Comparison of ENCODE assay signal across 9 cellular contexts in genomic region chr19:12034610-12035009, GRCh38. TPM values are rescaled to one million over a fixed set of nuclear protein-coding genes. Genes with fewer than 3 reads are reported as not detected.
DNase-seq lines count a peak whose midpoint lies in the region; ATAC-seq and TF ChIP-seq lines count a peak whose summit lies in the region.
"Had no signal": no experiment of that assay in that cellular context is flagged by ENCODE, and none has a peak within 500 bp of the region (broad histone marks: within the 10 kb centered on the region; RNA-seq: fewer than 3 reads in every experiment).

No MANE protein-coding gene starts in this region.

- H3K4me1 ChIP-seq in heart right ventricle (peaks cover 0 to 20% (median 8%) of the 10 kb centered on the region in 9 donors), mammary epithelial cell (ENCODE audit: insufficient read depth, low read length) (peaks cover 6% of the 10 kb centered on the region), vagina (peaks cover 30% of the 10 kb centered on the region)

- no peaks in the 10 kb centered on the region for H4K20me1 ChIP-seq in mammary epithelial cell (ENCODE audit: insufficient read depth, low read length)

- H3K36me3 ChIP-seq in heart right ventricle, result peaks cover 0 to 4% (median 0%) of the 10 kb centered on the region in 9 donors
- no peaks in the 10 kb centered on the region for H3K36me3 ChIP-seq in mammary epithelial cell (ENCODE audit: insufficient read depth, low read length)
- H3K36me3 ChIP-seq in vagina, result peaks cover 0 to 3% of the 10 kb centered on the region in 2 donors

- no peaks in the 10 kb centered on the region for H3K79me2 ChIP-seq in mammary epithelial cell (ENCODE audit: insufficient read depth, low read length)

- CTCF ChIA-PET in mammary epithelial cell (lab: Charles Lee; ENCODE audit: low non-redundant PET), result no interaction called here

- DNase-seq in heart right ventricle, result no peak
- DNase-seq in Right ventricle myocardium superior, result no peak
- DNase-seq in mammary epithelial cell, result no peak
- DNase-seq in mesenteric fat pad (ENCODE audit: low spot score), result peak; percentile 26
- no peak for DNase-seq in vagina (ENCODE audit: extremely low spot score in 2 of 2)
- DNase-seq in stimulated activated CD4-positive, alpha-beta T cell treated with anti-CD3 and anti-CD28 coated beads, Interleukin-12 subunit alpha, Interleukin-12 subunit beta, amount 100 ng/mL, for 4 hours, result no peak
- DNase-seq: activated gamma-delta T cell had no signal

- H3K4me3 ChIP-seq in heart right ventricle (peak overlapping the region in 9 of 10 donors; percentile 74 to 97 (median 89)), mammary epithelial cell (replicated peaks in 1 of 3; ENCODE audit: insufficient read depth in 1 of 3, low read depth in 2 of 3, low read length in 3 of 3) (peak overlapping the region in 2 of 3 experiments; percentile 53 to 76), vagina (peak overlapping the region; percentile 83 to 96)

- in situ Hi-C loops in mammary epithelial cell (cut with MboI; ENCODE audit: low sequenced_read_pairs in 2 of 2), result no loop called here

- no peak overlapping the region for H3K4me2 ChIP-seq in mammary epithelial cell (ENCODE audit: insufficient read depth, low read depth, low read length)

- no peak for TF ChIP-seq CTCF in heart right ventricle (IDR thresholded peaks at IDR 0.05)
- TF ChIP-seq CTCF in mammary epithelial cell (conservative IDR thresholded peaks at IDR 0.05 in 1 of 2, IDR thresholded peaks at IDR 0.05 in 1 of 2; ENCODE audit: extremely low read depth in 1 of 2, insufficient read depth in 1 of 2, low read depth in 1 of 2, low read length in 2 of 2), result no peak
- TF ChIP-seq CTCF in vagina (IDR thresholded peaks at IDR 0.05), result no peak

- no peaks in the 10 kb centered on the region for H3K27me3 ChIP-seq in heart right ventricle
- no peaks in the 10 kb centered on the region for H3K27me3 ChIP-seq in mammary epithelial cell (ENCODE audit: insufficient read depth, low read length)
- no peaks in the 10 kb centered on the region for H3K27me3 ChIP-seq in vagina

- H3K9me3 ChIP-seq in heart right ventricle (peaks cover 0 to 9% (median 0%) of the 10 kb centered on the region in 11 donors), mammary epithelial cell (replicated peaks; ENCODE audit: insufficient read depth, low read length) (peaks cover 14% of the 10 kb centered on the region), vagina (no peaks in the 10 kb centered on the region)

- peak overlapping the region; percentile 3 for H2AFZ ChIP-seq in mammary epithelial cell (ENCODE audit: low read depth, low read length)

- H3K9ac ChIP-seq in mammary epithelial cell (ENCODE audit: insufficient read depth, low read length), result no peak overlapping the region

- intact Hi-C loops in heart right ventricle (cut with DNase I), result loop anchor here in 1 of 10 donors (2.0 kb wide), 2 partner anchors 18 to 46 kb away; partner anchors contain the start of gene ZNF878
- intact Hi-C loops in Right ventricle myocardium superior (cut with DNase I), result no loop called here
- intact Hi-C loops in mammary epithelial cell (cut with micrococcal nuclease), result loop anchor here (1.0 to 2.0 kb wide), 2 partner anchors 46 to 111 kb away; no protein-coding TSS in a partner anchor
- intact Hi-C loops in vagina (cut with DNase I), result no loop called here

- TF ChIP-seq POLR2A in vagina (IDR thresholded peaks at IDR 0.05), result no peak

- ATAC-seq in heart right ventricle, result no peak
- ATAC-seq in Right ventricle myocardium superior (ENCODE audit: poor library complexity), result no peak
- no peak for ATAC-seq in GM19455 (IDR thresholded peaks at IDR 0.05; ENCODE audit: unreplicated experiment)
- no peak for ATAC-seq in GM21423 (IDR thresholded peaks at IDR 0.05; ENCODE audit: unreplicated experiment)

- dilution Hi-C loops in mammary epithelial cell (cut with HindIII; ENCODE audit: low sequenced_read_pairs), result no loop called here

- H3K27ac ChIP-seq in heart right ventricle (peak overlapping the region in 6 of 10 donors; percentile 83 to 92 (median 88)), mammary epithelial cell (ENCODE audit: insufficient read depth, low read depth, low read length) (no peak overlapping the region), vagina (peak overlapping the region; percentile 86)

- 24 to 36% methylated on average over 7 of the region's 7 CpGs for WGBS in heart right ventricle, 2 donors
- 7% methylated on average over 7 of the region's 7 CpGs for WGBS in mammary epithelial cell (ENCODE audit: low coverage, missing lambda C conversion rate)

- BruUV-seq in mammary epithelial cell (replicated peaks; lab: Mats Ljungman, UMichigan), result no TSS peak

RNA-seq across cellular contexts. Expression of gene ZNF433, which starts 0.9 kb away (rescaled TPM):
- total RNA-seq in heart right ventricle (1 to 10 TPM; 2.9 to 6.6 (median 4.1) TPM), Right ventricle myocardium superior (3.8 TPM), mammary epithelial cell (1 to 10 TPM; 2.7 to 4.5 TPM), mesenteric fat pad (3.5 TPM), vagina (3.7 TPM)
- polyA plus RNA-seq in heart right ventricle (1 to 10 TPM; 2.4 to 9.3 TPM), mammary epithelial cell (0.46 TPM)
- polyA minus RNA-seq in mammary epithelial cell, result 2.5 TPM

RNA-seq across cellular contexts. Expression of gene ZNF878, which starts 18.2 kb away (rescaled TPM):
- under 1 TPM in 6 of 10 donors, not detected in 4; 0.21 to 0.48 (median 0.34) TPM for total RNA-seq in heart right ventricle
- polyA plus RNA-seq in heart right ventricle, result under 1 TPM; 0.13 to 0.51 TPM
- 0.22 TPM for total RNA-seq in Right ventricle myocardium superior
- under 1 TPM; 0.17 to 0.24 TPM for total RNA-seq in mammary epithelial cell
- 0.05 TPM for polyA plus RNA-seq in mammary epithelial cell
- polyA minus RNA-seq in mammary epithelial cell, result 4.1 TPM
- total RNA-seq in mesenteric fat pad, result not detected
- 0.49 TPM for total RNA-seq in vagina

RNA-seq across cellular contexts. Expression of gene ZNF844, which starts 29.9 kb away (rescaled TPM):
- total RNA-seq in heart right ventricle, result 10 to 100 TPM; 11.4 to 22.5 (median 17.8) TPM
- 1 to 10 TPM; 2.3 to 6.1 TPM for polyA plus RNA-seq in heart right ventricle
- total RNA-seq in Right ventricle myocardium superior, result 12.4 TPM
- 1 to 10 TPM; 1.0 to 4.2 TPM for total RNA-seq in mammary epithelial cell
- 0.06 TPM for polyA plus RNA-seq in mammary epithelial cell
- polyA minus RNA-seq in mammary epithelial cell, result not detected
- total RNA-seq in mesenteric fat pad, result 3.0 TPM
- total RNA-seq in vagina, result 7.4 TPM
